9 cellular contexts compared by ENCODE assay signal in genomic region chr22:22195265-22196017, GRCh38. TPM values are rescaled to one million over a fixed set of nuclear protein-coding genes. Genes with fewer than 3 reads are reported as not detected.
DNase-seq lines count a peak whose midpoint lies in the region; ATAC-seq and TF ChIP-seq lines count a peak whose summit lies in the region.
"Had no signal": no experiment of that assay in that cellular context is flagged by ENCODE, and none has a peak within 500 bp of the region (broad histone marks: within the 10 kb centered on the region; RNA-seq: fewer than 3 reads in every experiment).

No MANE protein-coding gene starts in this region.

- no peak overlapping the region for H3K4me3 ChIP-seq in BLaER1 treated with 17β-estradiol and CSF1 and Interleukin-3, amounts not matched to agents 10 nM and 100 nM
- no peak overlapping the region for H3K4me3 ChIP-seq in suprapubic skin
- H3K4me3 ChIP-seq: SK-N-MC had no signal

- no peaks in the 10 kb centered on the region for H3K4me1 Mint-ChIP-seq in nephron progenitor cell

- H3K9me3 Mint-ChIP-seq in nephron progenitor cell: no peaks in the 10 kb centered on the region

- H3K36me3 ChIP-seq in BLaER1 treated with 17β-estradiol and CSF1 and Interleukin-3, amounts not matched to agents 10 nM and 100 nM: no peaks in the 10 kb centered on the region
- no peaks in the 10 kb centered on the region for H3K36me3 ChIP-seq in suprapubic skin

- WGBS in suprapubic skin: 53% methylated on average over 7 of the region's 7 CpGs

- H3K4me2 ChIP-seq in BLaER1 treated with 17β-estradiol and CSF1 and Interleukin-3, amounts not matched to agents 10 nM and 100 nM: peak overlapping the region in 8 of 11 experiments; percentile 24 to 86 (median 67); a peak in 16 of 22 replicates

- H3K27me3 Mint-ChIP-seq in nephron progenitor cell (ENCODE audit: low read depth, poor library complexity): peaks cover 83% of the 10 kb centered on the region

- H3K36me3 Mint-ChIP-seq in nephron progenitor cell (ENCODE audit: low read depth): no peaks in the 10 kb centered on the region

- DNase-seq in NCI-H748 treated with DMSO at 0.1 percent for 48 hours (lab: John Stamatoyannopoulos, UW): peak; percentile 36
- DNase-seq in activated CD8-positive, alpha-beta memory T cell treated with anti-CD3 and anti-CD28 coated beads for 1 hour (ENCODE audit: extremely low read depth in 1 of 2, low read depth in 1 of 2): peak; percentile 52 to 81
- peak; percentile 29 for DNase-seq in epithelial cell of prostate (ENCODE audit: low read depth, low spot score)
- DNase-seq in nephron progenitor cell: peak; percentile 89
- DNase-seq in suprapubic skin (ENCODE audit: low spot score in 2 of 2): no peak

- H3K27ac Mint-ChIP-seq in nephron progenitor cell: no peak overlapping the region

- no peaks in the 10 kb centered on the region for H3K9me3 ChIP-seq in BLaER1 treated with 17β-estradiol and CSF1 and Interleukin-3, amounts not matched to agents 10 nM and 100 nM (replicated peaks in 1 of 11)
- H3K9me3 ChIP-seq in suprapubic skin: no peaks in the 10 kb centered on the region

- H3K27ac ChIP-seq in BLaER1 treated with 17β-estradiol and CSF1 and Interleukin-3, amounts not matched to agents 10 nM and 100 nM: peak overlapping the region in 4 of 11 experiments; percentile 3 to 55 (median 46); a peak in 6 of 22 replicates
- H3K27ac ChIP-seq in epithelial cell of prostate (no peak overlapping the region), suprapubic skin (no peak overlapping the region)
- H3K27ac ChIP-seq: SK-N-MC had no signal

- peaks cover 0 to 56% (median 48%) of the 10 kb centered on the region in 10 experiments; a peak in 15 of 20 replicates for H3K4me1 ChIP-seq in BLaER1 treated with 17β-estradiol and CSF1 and Interleukin-3, amounts not matched to agents 10 nM and 100 nM
- no peaks in the 10 kb centered on the region for H3K4me1 ChIP-seq in suprapubic skin

- TF ChIP-seq CTCF in nephron progenitor cell (IDR thresholded peaks at IDR 0.05) (peak; percentile 87), suprapubic skin (IDR thresholded peaks at IDR 0.05) (peak; percentile 23 to 76)

- H4K20me1 ChIP-seq in BLaER1 treated with 17β-estradiol and CSF1 and Interleukin-3, amounts not matched to agents 10 nM and 100 nM: no peaks in the 10 kb centered on the region

- TF ChIP-seq POLR2A in suprapubic skin (IDR thresholded peaks at IDR 0.05): no peak

- peak; percentile 72 for ATAC-seq in GM19043 (IDR thresholded peaks at IDR 0.05; ENCODE audit: low read depth, unreplicated experiment)
- peak; percentile 76 for ATAC-seq in HG03439 (IDR thresholded peaks at IDR 0.05; ENCODE audit: unreplicated experiment)

- H3K4me3 Mint-ChIP-seq in nephron progenitor cell: no peak overlapping the region

- H3K9ac ChIP-seq in BLaER1 treated with 17β-estradiol and CSF1 and Interleukin-3, amounts not matched to agents 10 nM and 100 nM: peak overlapping the region in 1 of 11 experiments; percentile 23; a peak in 1 of 22 replicates

- no peaks in the 10 kb centered on the region for H3K27me3 ChIP-seq in BLaER1 treated with 17β-estradiol and CSF1 and Interleukin-3, amounts not matched to agents 10 nM and 100 nM
- H3K27me3 ChIP-seq in suprapubic skin: peaks cover 30% of the 10 kb centered on the region

- TF ChIP-seq EP300 in suprapubic skin (IDR thresholded peaks at IDR 0.05): no peak

RNA-seq across cellular contexts. Expression of gene VPREB1, which starts 49.1 kb away (rescaled TPM):
- not detected for total RNA-seq in suprapubic skin

Comparison
In these comparisons a context has a peak if more than half of its experiments do, and no peak if none do; other contexts are left out.
1. DNase-seq: peak in NCI-H748 treated with DMSO at 0.1 percent for 48 hours (single experiment), activated CD8-positive, alpha-beta memory T cell treated with anti-CD3 and anti-CD28 coated beads for 1 hour (2 of 2), epithelial cell of prostate (single experiment) and nephron progenitor cell (single experiment); none in suprapubic skin (0 of 2).